18 cellular contexts compared by ENCODE assay signal in genomic region chr7:1229956-1230355, GRCh38. TPM values are rescaled to one million over a fixed set of nuclear protein-coding genes. Genes with fewer than 3 reads are reported as not detected.
DNase-seq lines count a peak whose midpoint lies in the region; ATAC-seq and TF ChIP-seq lines count a peak whose summit lies in the region.
"Had no signal": no experiment of that assay in that cellular context is flagged by ENCODE, and none has a peak within 500 bp of the region (broad histone marks: within the 10 kb centered on the region; RNA-seq: fewer than 3 reads in every experiment).

No MANE protein-coding gene starts in this region.

- H3K9me3 ChIP-seq in tibial nerve = no peaks in the 10 kb centered on the region
- H3K9me3 ChIP-seq: A549 had no signal

- ATAC-seq in HG02885 (IDR thresholded peaks at IDR 0.05; ENCODE audit: poor library complexity, unreplicated experiment) = no peak
- ATAC-seq: A549, T-cell had no signal

- TF ChIP-seq POLR2A in NB4 (IDR thresholded peaks at IDR 0.05; ENCODE audit: extremely low read depth, insufficient read length) (peak; percentile 19), tibial nerve (IDR thresholded peaks at IDR 0.05) (no peak)

- no peak for TF ChIP-seq EP300 in tibial nerve (IDR thresholded peaks at IDR 0.05)

- peaks cover 6 to 97% of the 10 kb centered on the region in 2 donors for H3K27me3 ChIP-seq in tibial nerve

- H3K4me3 Mint-ChIP-seq in nephron progenitor cell = peak overlapping the region; percentile 38

- H3K4me1 ChIP-seq in tibial nerve = peaks cover 0 to 55% (median 2%) of the 10 kb centered on the region in 4 donors

- H3K9me3 Mint-ChIP-seq in nephron progenitor cell = no peaks in the 10 kb centered on the region
- H3K9me3 Mint-ChIP-seq: T-cell had no signal

- no peak overlapping the region for H3K27ac ChIP-seq in tibial nerve
- H3K27ac ChIP-seq: A549 had no signal

- DNase-seq in NCI-H82 (lab: John Stamatoyannopoulos, UW) (peak; percentile 57), NCI-H82 treated with DMSO at 0.1 percent for 48 hours (lab: John Stamatoyannopoulos, UW; ENCODE audit: unreplicated experiment) (no peak), NB4 (ENCODE audit: low read depth) (peak; percentile 90), cerebellum (ENCODE audit: low spot score) (peak; percentile 65), nephron progenitor cell (no peak), NCI-H128 (lab: John Stamatoyannopoulos, UW; ENCODE audit: unreplicated experiment) (no peak), tibial nerve (ENCODE audit: low spot score in 2 of 2) (no peak)
- DNase-seq: DMS153, HCEC 1CT, NCI-H1092, NCI-H187, NCI-H510A, Right ventricle myocardium superior, T-cell had no signal

- H3K4me3 ChIP-seq in NB4 (ENCODE audit: low read depth, low read length) (no peak overlapping the region), tibial nerve (no peak overlapping the region)
- H3K4me3 ChIP-seq: A549, SK-N-MC had no signal

- peaks cover 63% of the 10 kb centered on the region for H3K4me1 Mint-ChIP-seq in nephron progenitor cell

- H3K27me3 Mint-ChIP-seq in nephron progenitor cell (ENCODE audit: low read depth, poor library complexity) = peaks cover 93% of the 10 kb centered on the region

- WGBS in tibial nerve, 2 donors = 6 to 8% methylated on average over 18 to 21 of the region's 37 CpGs

- no peak for TF ChIP-seq CTCF in NB4 (IDR thresholded peaks at IDR 0.05; ENCODE audit: low read depth, low read length)
- no peak for TF ChIP-seq CTCF in nephron progenitor cell (IDR thresholded peaks at IDR 0.05)
- no peak for TF ChIP-seq CTCF in tibial nerve (IDR thresholded peaks at IDR 0.05)

- H3K36me3 Mint-ChIP-seq in nephron progenitor cell (ENCODE audit: low read depth) = no peaks in the 10 kb centered on the region
- H3K36me3 Mint-ChIP-seq: T-cell had no signal

- no peaks in the 10 kb centered on the region for H3K36me3 ChIP-seq in tibial nerve

- no peak overlapping the region for H3K27ac Mint-ChIP-seq in nephron progenitor cell
- H3K27ac Mint-ChIP-seq: T-cell had no signal

RNA-seq across cellular contexts. Expression of gene UNCX, which starts 2.7 kb away (rescaled TPM):
- total RNA-seq in cerebellum = 15.5 TPM
- total RNA-seq in tibial nerve = not detected
- total RNA-seq: MCF 10A, Right ventricle myocardium superior, T-cell had no signal

Comparison
In these comparisons a context has a peak if more than half of its experiments do, and no peak if none do; other contexts are left out.
1. DNase-seq: peak in NCI-H82 (single experiment), NB4 (single experiment) and cerebellum (single experiment); none in NCI-H82 treated with DMSO at 0.1 percent for 48 hours (single experiment), nephron progenitor cell (single experiment), NCI-H128 (single experiment) and tibial nerve (0 of 2).
2. RNA of gene UNCX, which starts 2.7 kb away (total RNA-seq): 15.5 TPM in cerebellum (single experiment); not detected in tibial nerve; every median in the first group is over 10 times any median in the second.